Comparison of ENCODE assay signal across 19 cellular contexts in the genomic region with DNA sequence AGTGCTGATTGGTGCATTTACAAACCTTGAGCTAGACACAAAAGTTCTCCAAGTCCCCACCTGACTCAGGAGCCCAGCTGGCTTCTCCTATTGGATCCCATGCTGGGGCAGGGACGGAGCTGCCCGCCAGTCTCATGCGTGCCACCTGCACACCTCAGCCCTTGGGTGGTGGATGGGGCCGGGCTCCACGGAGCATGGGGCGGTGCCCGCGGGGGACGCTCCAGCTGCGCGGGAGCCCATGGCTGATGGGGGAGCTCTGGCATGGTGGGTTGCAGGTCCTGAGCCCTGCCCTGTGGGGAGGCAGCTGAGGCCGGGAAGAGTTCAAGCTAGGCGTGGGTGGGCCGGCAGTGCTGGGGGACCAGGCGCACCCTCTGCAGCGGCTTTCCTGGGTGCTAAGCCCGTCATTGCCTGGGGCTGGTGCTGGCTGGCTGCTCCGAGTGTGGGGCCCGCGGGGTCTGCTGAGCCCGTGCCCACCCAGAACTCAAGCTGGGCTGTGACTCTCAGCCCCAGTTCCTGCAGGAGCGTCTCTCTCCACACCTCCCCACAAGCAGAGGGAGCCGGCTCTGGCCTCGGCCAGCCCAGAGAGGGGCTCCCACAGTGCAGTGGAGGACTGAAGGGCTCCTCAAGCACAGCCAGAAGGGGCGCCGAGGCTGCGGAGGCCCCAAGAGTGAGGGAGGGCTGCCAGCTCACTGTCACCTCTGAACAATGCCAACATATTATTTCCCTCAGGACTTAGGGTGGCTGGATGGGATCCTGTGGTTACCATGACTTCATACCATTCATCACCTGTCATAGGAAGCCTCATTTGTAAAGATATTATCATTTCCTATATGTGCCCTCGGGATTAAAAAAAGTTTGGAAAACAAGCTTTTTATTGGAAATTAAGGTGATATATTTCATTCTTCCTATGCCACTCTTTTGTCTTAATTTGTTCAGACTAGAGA.
DNase-seq lines count a peak whose midpoint lies in the region; ATAC-seq and TF ChIP-seq lines count a peak whose summit lies in the region.
"Had no signal": no experiment of that assay in that cellular context is flagged by ENCODE, and none has a peak within 500 bp of the region (broad histone marks: within the 10 kb centered on the region; RNA-seq: fewer than 3 reads in every experiment).

No MANE protein-coding gene starts in this region.

- H3K27ac Mint-ChIP-seq in WTC11 (no peak overlapping the region), Calu3 (ENCODE audit: unreplicated experiment) (no peak overlapping the region)
- no peak overlapping the region for H3K27ac Mint-ChIP-seq in stimulated activated effector memory CD8-positive, alpha-beta T cell treated with anti-CD3 and anti-CD28 coated beads, Interleukin-12 subunit alpha, Interleukin-12 subunit beta, amount 100 ng/mL, for 72 hours
- no peak overlapping the region for H3K27ac Mint-ChIP-seq in stimulated activated memory B cell treated with anti-CD40 and anti-IgM and Interleukin-4, amounts not matched to agents 10 μg/mL and 1 μg/mL and 100 μg/mL, for 72 hours
- H3K27ac Mint-ChIP-seq: B cell; CD8-positive, alpha-beta T cell; HFFc6 had no signal

- H3K27me3 Mint-ChIP-seq in WTC11 (ENCODE audit: low read depth) (no peaks in the 10 kb centered on the region; the same call in 1 of the 2 replicates), Calu3 (ENCODE audit: unreplicated experiment) (no peaks in the 10 kb centered on the region)
- no peaks in the 10 kb centered on the region for H3K27me3 Mint-ChIP-seq in stimulated activated memory B cell treated with anti-CD40 and anti-IgM and Interleukin-4, amounts not matched to agents 10 μg/mL and 1 μg/mL and 100 μg/mL, for 72 hours
- H3K27me3 Mint-ChIP-seq: B cell had no signal

- H3K4me1 ChIP-seq in right cardiac atrium (ENCODE audit: control insufficient read depth, insufficient read depth, low read length) = no peaks in the 10 kb centered on the region
- H3K4me1 ChIP-seq in ovary (ENCODE audit: insufficient read depth) = no peaks in the 10 kb centered on the region
- H3K4me1 ChIP-seq: BLaER1 treated with 17β-estradiol and CSF1 and Interleukin-3, amounts not matched to agents 10 nM and 100 nM had no signal

- H3K4me3 ChIP-seq in right cardiac atrium (ENCODE audit: low read length) (no peak overlapping the region), ovary (no peak overlapping the region)

- H3K27ac ChIP-seq in right cardiac atrium (ENCODE audit: low read length) = no peak overlapping the region
- H3K27ac ChIP-seq in ovary = no peak overlapping the region
- H3K27ac ChIP-seq: BLaER1 treated with 17β-estradiol and CSF1 and Interleukin-3, amounts not matched to agents 10 nM and 100 nM had no signal

- POLR2A ChIA-PET in WTC11 (lab: Charles Lee) = no interaction called here

- no peaks in the 10 kb centered on the region for H3K27me3 ChIP-seq in right cardiac atrium (ENCODE audit: control insufficient read depth, insufficient read depth)
- no peaks in the 10 kb centered on the region for H3K27me3 ChIP-seq in ovary
- H3K27me3 ChIP-seq: BLaER1 treated with 17β-estradiol and CSF1 and Interleukin-3, amounts not matched to agents 10 nM and 100 nM had no signal

- peaks cover 15% of the 10 kb centered on the region for H3K4me1 Mint-ChIP-seq in WTC11
- no peaks in the 10 kb centered on the region for H3K4me1 Mint-ChIP-seq in stimulated activated effector memory CD8-positive, alpha-beta T cell treated with anti-CD3 and anti-CD28 coated beads, Interleukin-12 subunit alpha, Interleukin-12 subunit beta, amount 100 ng/mL, for 72 hours
- H3K4me1 Mint-ChIP-seq in Calu3 (ENCODE audit: low read depth, unreplicated experiment) = no peaks in the 10 kb centered on the region
- no peaks in the 10 kb centered on the region for H3K4me1 Mint-ChIP-seq in stimulated activated memory B cell treated with anti-CD40 and anti-IgM and Interleukin-4, amounts not matched to agents 10 μg/mL and 1 μg/mL and 100 μg/mL, for 72 hours
- H3K4me1 Mint-ChIP-seq: B cell had no signal

- DNase-seq in right cardiac atrium (peak in 2 of 3 donors; percentile 7 to 28), Right ventricle myocardium inferior (ENCODE audit: missing footprints) (no peak), HT1080 (ENCODE audit: low read depth) (peak; percentile 53), WTC11 (ENCODE audit: low spot score) (no peak), Calu3 (no peak), ovary (no peak)
- no peak for DNase-seq in stimulated activated effector memory CD8-positive, alpha-beta T cell treated with anti-CD3 and anti-CD28 coated beads, Interleukin-12 subunit alpha, Interleukin-12 subunit beta, amount 100 ng/mL, for 72 hours (ENCODE audit: low spot score in 2 of 2)
- DNase-seq: CD8-positive, alpha-beta T cell; DMS 273 treated with DMSO at 0.1 percent for 48 hours; DMS53; DND-41; GDM1; GOT3; H7; HFFc6 had no signal

- no TSS peak for BruUV-seq in Calu3 (replicated peaks; lab: Mats Ljungman, UMichigan)

- H3K4me3 Mint-ChIP-seq in WTC11 (no peak overlapping the region), Calu3 (ENCODE audit: low read depth, unreplicated experiment) (no peak overlapping the region)
- no peak overlapping the region for H3K4me3 Mint-ChIP-seq in stimulated activated effector memory CD8-positive, alpha-beta T cell treated with anti-CD3 and anti-CD28 coated beads, Interleukin-12 subunit alpha, Interleukin-12 subunit beta, amount 100 ng/mL, for 72 hours
- H3K4me3 Mint-ChIP-seq in stimulated activated memory B cell treated with anti-CD40 and anti-IgM and Interleukin-4, amounts not matched to agents 10 μg/mL and 1 μg/mL and 100 μg/mL, for 72 hours = no peak overlapping the region
- H3K4me3 Mint-ChIP-seq: B cell; CD8-positive, alpha-beta T cell; HFFc6 had no signal

- no peak for TF ChIP-seq EP300 in ovary (IDR thresholded peaks at IDR 0.05)

- CTCF ChIA-PET in WTC11 (lab: Charles Lee) (no interaction called here), Calu3 (lab: Charles Lee) (no interaction called here)

- peaks cover 38% of the 10 kb centered on the region for H3K9me3 Mint-ChIP-seq in WTC11
- H3K9me3 Mint-ChIP-seq in stimulated activated effector memory CD8-positive, alpha-beta T cell treated with anti-CD3 and anti-CD28 coated beads, Interleukin-12 subunit alpha, Interleukin-12 subunit beta, amount 100 ng/mL, for 72 hours = peaks cover 5% of the 10 kb centered on the region
- H3K9me3 Mint-ChIP-seq in Calu3 (ENCODE audit: low read depth, unreplicated experiment) = no peaks in the 10 kb centered on the region
- H3K9me3 Mint-ChIP-seq in stimulated activated memory B cell treated with anti-CD40 and anti-IgM and Interleukin-4, amounts not matched to agents 10 μg/mL and 1 μg/mL and 100 μg/mL, for 72 hours = peaks cover 7% of the 10 kb centered on the region
- H3K9me3 Mint-ChIP-seq: CD8-positive, alpha-beta T cell; HFFc6 had no signal

- H3K9me3 ChIP-seq in right cardiac atrium (ENCODE audit: control insufficient read depth, low read length) (no peaks in the 10 kb centered on the region), ovary (no peaks in the 10 kb centered on the region)

- TF ChIP-seq CTCF in WTC11 (IDR thresholded peaks at IDR 0.05) (no peak), Calu3 (IDR thresholded peaks at IDR 0.05; ENCODE audit: unreplicated experiment) (no peak), ovary (IDR thresholded peaks at IDR 0.05) (no peak)

- intact Hi-C loops in right cardiac atrium (cut with DNase I) (no loop called here), Right ventricle myocardium inferior (cut with DNase I) (no loop called here), Calu3 (cut with micrococcal nuclease; ENCODE audit: unreplicated experiment) (no loop called here), ovary (cut with DNase I) (no loop called here)

- no peaks in the 10 kb centered on the region for H3K36me3 ChIP-seq in ovary
- H3K36me3 ChIP-seq: BLaER1 treated with 17β-estradiol and CSF1 and Interleukin-3, amounts not matched to agents 10 nM and 100 nM had no signal

- peaks cover 27% of the 10 kb centered on the region for H3K36me3 Mint-ChIP-seq in WTC11
- no peaks in the 10 kb centered on the region for H3K36me3 Mint-ChIP-seq in stimulated activated effector memory CD8-positive, alpha-beta T cell treated with anti-CD3 and anti-CD28 coated beads, Interleukin-12 subunit alpha, Interleukin-12 subunit beta, amount 100 ng/mL, for 72 hours
- no peaks in the 10 kb centered on the region for H3K36me3 Mint-ChIP-seq in Calu3 (ENCODE audit: insufficient read depth, unreplicated experiment)
- H3K36me3 Mint-ChIP-seq in stimulated activated memory B cell treated with anti-CD40 and anti-IgM and Interleukin-4, amounts not matched to agents 10 μg/mL and 1 μg/mL and 100 μg/mL, for 72 hours = no peaks in the 10 kb centered on the region
- H3K36me3 Mint-ChIP-seq: CD8-positive, alpha-beta T cell had no signal

- TF ChIP-seq POLR2A in ovary (IDR thresholded peaks at IDR 0.05) = no peak

- WGBS in right cardiac atrium = 97% methylated on average over 28 of the region's 28 CpGs
- WGBS in ovary, 3 donors = 93 to 97% (median 95%) methylated on average over 26 to 28 of the region's 28 CpGs

- peak in 1 of 2 donors; percentile 18 for ATAC-seq in right cardiac atrium
- no peak for ATAC-seq in Right ventricle myocardium inferior
- no peak for ATAC-seq in WTC11
- peak; percentile 31 for ATAC-seq in stimulated activated effector memory CD8-positive, alpha-beta T cell treated with anti-CD3 and anti-CD28 coated beads, Interleukin-12 subunit alpha, Interleukin-12 subunit beta, amount 100 ng/mL, for 72 hours
- ATAC-seq in stimulated activated memory B cell treated with anti-CD40 and anti-IgM and Interleukin-4, amounts not matched to agents 10 μg/mL and 1 μg/mL and 100 μg/mL, for 72 hours = no peak
- ATAC-seq: CD8-positive, alpha-beta T cell; HCT116 had no signal

TF ChIP-seq in WTC11, 78 proteins besides CTCF, POLR2A, EP300 and RAD21 (continues in another document):
- TF ChIP-seq, protein P1, sequence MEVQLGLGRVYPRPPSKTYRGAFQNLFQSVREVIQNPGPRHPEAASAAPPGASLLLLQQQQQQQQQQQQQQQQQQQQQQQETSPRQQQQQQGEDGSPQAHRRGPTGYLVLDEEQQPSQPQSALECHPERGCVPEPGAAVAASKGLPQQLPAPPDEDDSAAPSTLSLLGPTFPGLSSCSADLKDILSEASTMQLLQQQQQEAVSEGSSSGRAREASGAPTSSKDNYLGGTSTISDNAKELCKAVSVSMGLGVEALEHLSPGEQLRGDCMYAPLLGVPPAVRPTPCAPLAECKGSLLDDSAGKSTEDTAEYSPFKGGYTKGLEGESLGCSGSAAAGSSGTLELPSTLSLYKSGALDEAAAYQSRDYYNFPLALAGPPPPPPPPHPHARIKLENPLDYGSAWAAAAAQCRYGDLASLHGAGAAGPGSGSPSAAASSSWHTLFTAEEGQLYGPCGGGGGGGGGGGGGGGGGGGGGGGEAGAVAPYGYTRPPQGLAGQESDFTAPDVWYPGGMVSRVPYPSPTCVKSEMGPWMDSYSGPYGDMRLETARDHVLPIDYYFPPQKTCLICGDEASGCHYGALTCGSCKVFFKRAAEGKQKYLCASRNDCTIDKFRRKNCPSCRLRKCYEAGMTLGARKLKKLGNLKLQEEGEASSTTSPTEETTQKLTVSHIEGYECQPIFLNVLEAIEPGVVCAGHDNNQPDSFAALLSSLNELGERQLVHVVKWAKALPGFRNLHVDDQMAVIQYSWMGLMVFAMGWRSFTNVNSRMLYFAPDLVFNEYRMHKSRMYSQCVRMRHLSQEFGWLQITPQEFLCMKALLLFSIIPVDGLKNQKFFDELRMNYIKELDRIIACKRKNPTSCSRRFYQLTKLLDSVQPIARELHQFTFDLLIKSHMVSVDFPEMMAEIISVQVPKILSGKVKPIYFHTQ (CRISPR knock-in tag; IDR thresholded peaks at IDR 0.05) = no peak

Comparison
In these comparisons a context has a peak if more than half of its experiments do, and no peak if none do; other contexts are left out.
1. DNase-seq: peak in right cardiac atrium (2 of 3) and HT1080 (single experiment); none in Right ventricle myocardium inferior (single experiment), WTC11 (single experiment), stimulated activated effector memory CD8-positive, alpha-beta T cell treated with anti-CD3 and anti-CD28 coated beads, Interleukin-12 subunit alpha, Interleukin-12 subunit beta, amount 100 ng/mL, for 72 hours (0 of 2), Calu3 (single experiment) and ovary (0 of 5).